8 cellular contexts compared by ENCODE assay signal in genomic region chr4:123398151-123398802, GRCh38. TPM values are rescaled to one million over a fixed set of nuclear protein-coding genes. Genes with fewer than 3 reads are reported as not detected.
DNase-seq lines count a peak whose midpoint lies in the region; ATAC-seq, FAIRE-seq and TF ChIP-seq lines count a peak whose summit lies in the region.

No MANE protein-coding gene starts in this region.

- FAIRE-seq in GM18507 (lab: Jason Lieb, UNC), result peak; percentile 73

- peak; percentile 61 for TF ChIP-seq CTCF in AG04449 (IDR thresholded peaks at IDR 0.05; ENCODE audit: insufficient read depth, low read length, missing control alignments)
- TF ChIP-seq CTCF in activated CD8-positive, alpha-beta T cell treated with anti-CD3 and anti-CD28 coated beads for 36 hours (IDR thresholded peaks at IDR 0.05), result peak; percentile 64

- CTCF ChIA-PET in AG04449 (lab: Yijun Ruan, JAX), result interaction anchor here (1.0 to 3.5 kb wide), 5 partner anchors 10 to 427 kb away, joined by 3 to 26 read pairs (median 6); no protein-coding TSS in a partner anchor
- CTCF ChIA-PET in activated CD8-positive, alpha-beta T cell treated with anti-CD3 and anti-CD28 coated beads for 36 hours (lab: Charles Lee), result interaction anchor here (1.3 to 6.7 kb wide), 7 partner anchors 14 to 262 kb away, joined by 3 to 42 read pairs (median 4); no protein-coding TSS in a partner anchor

- POLR2A ChIA-PET in AG04449 (lab: Yijun Ruan, JAX), result interaction anchor here (1.7 kb wide), 1 partner anchor 20 kb away, joined by 4 read pairs; no protein-coding TSS in a partner anchor
- POLR2A ChIA-PET in activated CD8-positive, alpha-beta T cell treated with anti-CD3 and anti-CD28 coated beads for 36 hours (lab: Charles Lee), result interaction anchor here (0.6 to 5.7 kb wide), 9 partner anchors 13 to 274 kb away, joined by 3 to 56 read pairs (median 5); no protein-coding TSS in a partner anchor

- ATAC-seq in HG02973 (IDR thresholded peaks at IDR 0.05; ENCODE audit: unreplicated experiment) (peak; percentile 60), memory B cell (ENCODE audit: low read depth) (peak; percentile 66)
- peak; percentile 44 for ATAC-seq in activated CD8-positive, alpha-beta T cell treated with anti-CD3 and anti-CD28 coated beads for 36 hours
- ATAC-seq in effector memory CD8-positive, alpha-beta T cell (replicated peaks), result peak; percentile 61

- H3K9me3 Mint-ChIP-seq in activated CD8-positive, alpha-beta T cell treated with anti-CD3 and anti-CD28 coated beads for 36 hours, result no peaks in the 10 kb centered on the region
- H3K9me3 Mint-ChIP-seq in effector memory CD8-positive, alpha-beta T cell, result no peaks in the 10 kb centered on the region
- H3K9me3 Mint-ChIP-seq in memory B cell, result no peaks in the 10 kb centered on the region

- H3K4me1 Mint-ChIP-seq in activated CD8-positive, alpha-beta T cell treated with anti-CD3 and anti-CD28 coated beads for 36 hours (ENCODE audit: low read depth), result peaks cover 29% of the 10 kb centered on the region
- peaks cover 19 to 23% of the 10 kb centered on the region in 2 donors for H3K4me1 Mint-ChIP-seq in effector memory CD8-positive, alpha-beta T cell (ENCODE audit: low read depth in 2 of 2)
- H3K4me1 Mint-ChIP-seq in memory B cell, result peaks cover 14% of the 10 kb centered on the region

- H3K4me3 ChIP-seq in AG04449 (ENCODE audit: low read depth, low read length), result peak overlapping the region; percentile 67

- DNase-seq in AG04449 (ENCODE audit: low read depth, low spot score) (no peak), GM18507 (ENCODE audit: extremely low spot score, insufficient read length, low read depth) (peak; percentile 40), NCI-H460 (ENCODE audit: extremely low read depth, low read depth) (peak; percentile 27), memory B cell (ENCODE audit: low spot score in 2 of 2) (peak; percentile 48 to 63)
- peak; percentile 77 for DNase-seq in activated CD8-positive, alpha-beta T cell treated with anti-CD3 and anti-CD28 coated beads for 36 hours
- DNase-seq in effector memory CD8-positive, alpha-beta T cell, result peak; percentile 54 to 66 (median 57)
- peak; percentile 57 to 68 for DNase-seq in stimulated activated CD8-positive, alpha-beta memory T cell treated with anti-CD3 and anti-CD28 coated beads, Interleukin-15, amount 100 ng/mL, for 48 hours (ENCODE audit: low read depth in 2 of 2)

- peak overlapping the region; percentile 98 for H3K4me3 Mint-ChIP-seq in activated CD8-positive, alpha-beta T cell treated with anti-CD3 and anti-CD28 coated beads for 36 hours
- peak overlapping the region; percentile 86 to 89 for H3K4me3 Mint-ChIP-seq in effector memory CD8-positive, alpha-beta T cell
- peak overlapping the region; percentile 81 for H3K4me3 Mint-ChIP-seq in memory B cell

- peak overlapping the region; percentile 96 for H3K27ac Mint-ChIP-seq in activated CD8-positive, alpha-beta T cell treated with anti-CD3 and anti-CD28 coated beads for 36 hours
- H3K27ac Mint-ChIP-seq in effector memory CD8-positive, alpha-beta T cell, result peak overlapping the region; percentile 94
- no peak overlapping the region for H3K27ac Mint-ChIP-seq in memory B cell

- peaks cover 57% of the 10 kb centered on the region for H3K36me3 Mint-ChIP-seq in activated CD8-positive, alpha-beta T cell treated with anti-CD3 and anti-CD28 coated beads for 36 hours (ENCODE audit: low read depth)
- H3K36me3 Mint-ChIP-seq in effector memory CD8-positive, alpha-beta T cell (ENCODE audit: insufficient read depth), result peaks cover 31% of the 10 kb centered on the region
- H3K36me3 Mint-ChIP-seq in memory B cell, result no peaks in the 10 kb centered on the region

- intact Hi-C loops in activated CD8-positive, alpha-beta T cell treated with anti-CD3 and anti-CD28 coated beads for 36 hours (cut with micrococcal nuclease), result loop anchor here (2.0 to 10.0 kb wide), 4 partner anchors 15 to 293 kb away; no protein-coding TSS in a partner anchor

- H3K27me3 Mint-ChIP-seq in activated CD8-positive, alpha-beta T cell treated with anti-CD3 and anti-CD28 coated beads for 36 hours, result no peaks in the 10 kb centered on the region
- H3K27me3 Mint-ChIP-seq in effector memory CD8-positive, alpha-beta T cell, result peaks cover 23 to 33% of the 10 kb centered on the region in 2 donors
- peaks cover 19% of the 10 kb centered on the region for H3K27me3 Mint-ChIP-seq in memory B cell

RNA-seq across cellular contexts. Expression of gene SPRY1, which starts 1.7 kb away (rescaled TPM):
- 1.4 and 1.7 TPM in 2 replicates for total RNA-seq in NCI-H460 (2014; rRNA removed; shearing (Covaris generic))
- polyA plus RNA-seq in NCI-H460 (2014; cell fraction: nucleus; rRNA removed), result 0.64 and 1.9 TPM in 2 replicates
- total RNA-seq in activated CD8-positive, alpha-beta T cell treated with anti-CD3 and anti-CD28 coated beads for 36 hours, result 100 to 1,000 TPM; 137 to 144 TPM

Comparison
In these comparisons a context has a peak if more than half of its experiments do, and no peak if none do; other contexts are left out.
1. RNA of gene SPRY1, which starts 1.7 kb away (total RNA-seq): 137 to 144 TPM in activated CD8-positive, alpha-beta T cell treated with anti-CD3 and anti-CD28 coated beads for 36 hours; 1.4 to 1.7 TPM in NCI-H460; every median in the first group is over 10 times any median in the second.
2. Peak in every context shown above with its lines, with median percentiles within 50 percentile points of each other: ATAC-seq and H3K4me3 Mint-ChIP-seq.